Comparison of ENCODE assay signal across 17 cellular contexts in genomic region chr20:61830241-61830930, GRCh38.
DNase-seq lines count a peak whose midpoint lies in the region; ATAC-seq, FAIRE-seq and TF ChIP-seq lines count a peak whose summit lies in the region.
"Had no signal": no experiment of that assay in that cellular context is flagged by ENCODE, and none has a peak within 500 bp of the region (broad histone marks: within the 10 kb centered on the region; RNA-seq: fewer than 3 reads in every experiment).

No MANE protein-coding gene starts in this region.

- DNase-seq in left ventricle myocardium superior (peak; percentile 19), Right ventricle myocardium inferior (ENCODE audit: missing footprints) (no peak), RPMI8226 (peak; percentile 39), kidney (peak; percentile 63), brain microvascular endothelial cell (no peak), C1 segment of cervical spinal cord (lab: John Stamatoyannopoulos, UW) (no peak)
- DNase-seq in activated T-helper 2 cell treated with anti-CD3 and anti-CD28 coated beads, Interferon-gamma antibody, Interleukin-2, Interleukin-4, amounts not matched to agents 10 μg/mL and 5 μg/mL and 100 μg/mL, durations not matched to agents 14 hours and 24 hours and 36 hours (ENCODE audit: low spot score) = no peak
- DNase-seq: CD4-positive, alpha-beta memory T cell; DMS153; DMS79; GDM1; GOT3; H9 had no signal

- H3K27ac ChIP-seq in kidney (ENCODE audit: low read depth in 2 of 2, low read length in 2 of 2) (no peak overlapping the region), brain microvascular endothelial cell (no peak overlapping the region)

- H3K36me3 ChIP-seq in kidney (ENCODE audit: control insufficient read depth in 1 of 2, insufficient read depth in 2 of 2, low read length in 2 of 2) (no peaks in the 10 kb centered on the region), brain microvascular endothelial cell (replicated peaks) (no peaks in the 10 kb centered on the region)

- no peaks in the 10 kb centered on the region for H3K4me1 ChIP-seq in kidney (ENCODE audit: control insufficient read depth in 1 of 2, insufficient read depth in 1 of 2, low read depth in 1 of 2, low read length in 2 of 2)

- no peak overlapping the region for H3K4me3 ChIP-seq in kidney (ENCODE audit: low read length in 2 of 2)
- H3K4me3 ChIP-seq in brain microvascular endothelial cell (ENCODE audit: low read depth, low read length) = no peak overlapping the region

- no peaks in the 10 kb centered on the region for H3K9me3 Mint-ChIP-seq in activated T-helper 2 cell treated with anti-CD3 and anti-CD28 coated beads, Interferon-gamma antibody, Interleukin-2, Interleukin-4, amounts not matched to agents 10 μg/mL and 5 μg/mL and 100 μg/mL, durations not matched to agents 14 hours and 24 hours and 36 hours

- H3K9ac ChIP-seq in kidney (ENCODE audit: low read length in 2 of 2) = no peak overlapping the region

- H3K36me3 Mint-ChIP-seq in activated T-helper 2 cell treated with anti-CD3 and anti-CD28 coated beads, Interferon-gamma antibody, Interleukin-2, Interleukin-4, amounts not matched to agents 10 μg/mL and 5 μg/mL and 100 μg/mL, durations not matched to agents 14 hours and 24 hours and 36 hours (ENCODE audit: low read depth) = no peaks in the 10 kb centered on the region
- H3K36me3 Mint-ChIP-seq: CD14-positive monocyte; CD4-positive, alpha-beta memory T cell had no signal

- ATAC-seq in left ventricle myocardium superior (no peak), Right ventricle myocardium inferior (no peak)

- FAIRE-seq in kidney (lab: Jason Lieb, UNC) = no peak
- FAIRE-seq: GM12892, GM18507 had no signal

- H3K9me3 ChIP-seq in kidney (ENCODE audit: control insufficient read depth in 1 of 2, low read length in 2 of 2) = no peaks in the 10 kb centered on the region

- intact Hi-C loops in left ventricle myocardium superior (cut with micrococcal nuclease) = no loop called here
- intact Hi-C loops in Right ventricle myocardium inferior (cut with DNase I) = no loop called here
- intact Hi-C loops in kidney (cut with DNase I) = no loop called here
- intact Hi-C loops in activated T-helper 2 cell treated with anti-CD3 and anti-CD28 coated beads, Interferon-gamma antibody, Interleukin-2, Interleukin-4, amounts not matched to agents 10 μg/mL and 5 μg/mL and 100 μg/mL, durations not matched to agents 14 hours and 24 hours and 36 hours (cut with micrococcal nuclease) = no loop called here

- no peak overlapping the region for H3K4me3 Mint-ChIP-seq in activated T-helper 2 cell treated with anti-CD3 and anti-CD28 coated beads, Interferon-gamma antibody, Interleukin-2, Interleukin-4, amounts not matched to agents 10 μg/mL and 5 μg/mL and 100 μg/mL, durations not matched to agents 14 hours and 24 hours and 36 hours (ENCODE audit: low read depth)
- H3K4me3 Mint-ChIP-seq: B cell; CD14-positive monocyte; CD4-positive, alpha-beta memory T cell; H9 had no signal

- no peaks in the 10 kb centered on the region for H3K27me3 ChIP-seq in brain microvascular endothelial cell (replicated peaks)

- H3K27ac Mint-ChIP-seq in activated T-helper 2 cell treated with anti-CD3 and anti-CD28 coated beads, Interferon-gamma antibody, Interleukin-2, Interleukin-4, amounts not matched to agents 10 μg/mL and 5 μg/mL and 100 μg/mL, durations not matched to agents 14 hours and 24 hours and 36 hours = no peak overlapping the region
- H3K27ac Mint-ChIP-seq: B cell; CD4-positive, alpha-beta memory T cell had no signal

- in situ Hi-C loops in brain microvascular endothelial cell (cut with HindIII; ENCODE audit: low pct_ligation_motif_present, low sequenced_read_pairs) = no loop called here

- TF ChIP-seq CTCF in kidney (IDR thresholded peaks at IDR 0.05; ENCODE audit: borderline replicate concordance, extremely low read depth, insufficient read depth) (no peak), brain microvascular endothelial cell (IDR thresholded peaks at IDR 0.05; ENCODE audit: low read depth, low read length, missing control alignments) (no peak)

- H3K4me1 Mint-ChIP-seq in activated T-helper 2 cell treated with anti-CD3 and anti-CD28 coated beads, Interferon-gamma antibody, Interleukin-2, Interleukin-4, amounts not matched to agents 10 μg/mL and 5 μg/mL and 100 μg/mL, durations not matched to agents 14 hours and 24 hours and 36 hours (ENCODE audit: low read depth) = no peaks in the 10 kb centered on the region
- H3K4me1 Mint-ChIP-seq: B cell; CD4-positive, alpha-beta memory T cell had no signal

- no peaks in the 10 kb centered on the region for H3K27me3 Mint-ChIP-seq in activated T-helper 2 cell treated with anti-CD3 and anti-CD28 coated beads, Interferon-gamma antibody, Interleukin-2, Interleukin-4, amounts not matched to agents 10 μg/mL and 5 μg/mL and 100 μg/mL, durations not matched to agents 14 hours and 24 hours and 36 hours (ENCODE audit: low read depth)
- H3K27me3 Mint-ChIP-seq: B cell had no signal

Comparison
In these comparisons a context has a peak if more than half of its experiments do, and no peak if none do; other contexts are left out.
1. DNase-seq: peak in left ventricle myocardium superior (single experiment), RPMI8226 (single experiment) and kidney (single experiment); none in Right ventricle myocardium inferior (single experiment), brain microvascular endothelial cell (single experiment), C1 segment of cervical spinal cord (0 of 14) and activated T-helper 2 cell treated with anti-CD3 and anti-CD28 coated beads, Interferon-gamma antibody, Interleukin-2, Interleukin-4, amounts not matched to agents 10 μg/mL and 5 μg/mL and 100 μg/mL, durations not matched to agents 14 hours and 24 hours and 36 hours (single experiment).